Comparison of ENCODE assay signal across 9 cellular contexts in genomic region chr19:10113592-10113963, GRCh38. TPM values are rescaled to one million over a fixed set of nuclear protein-coding genes. Genes with fewer than 3 reads are reported as not detected.
DNase-seq lines count a peak whose midpoint lies in the region; ATAC-seq and TF ChIP-seq lines count a peak whose summit lies in the region.
"Had no signal": no experiment of that assay in that cellular context is flagged by ENCODE, and none has a peak within 500 bp of the region (broad histone marks: within the 10 kb centered on the region; RNA-seq: fewer than 3 reads in every experiment).

No MANE protein-coding gene starts in this region.

- ATAC-seq in Right ventricle myocardium superior (ENCODE audit: poor library complexity) = peak; percentile 3
- peak; percentile 4 for ATAC-seq in PC-3
- ATAC-seq in effector memory CD8-positive, alpha-beta T cell (replicated peaks) = no peak
- peak; percentile 0 for ATAC-seq in stimulated activated naive B cell treated with anti-CD40 and anti-IgM and Interleukin-4, amounts not matched to agents 10 μg/mL and 1 μg/mL and 100 μg/mL, for 72 hours (replicated peaks)

- peaks cover 51% of the 10 kb centered on the region in 2 donors for H3K4me1 Mint-ChIP-seq in effector memory CD8-positive, alpha-beta T cell (ENCODE audit: low read depth in 2 of 2)
- peaks cover 58 to 91% of the 10 kb centered on the region in 2 donors for H3K4me1 Mint-ChIP-seq in stimulated activated naive B cell treated with anti-CD40 and anti-IgM and Interleukin-4, amounts not matched to agents 10 μg/mL and 1 μg/mL and 100 μg/mL, for 72 hours

- peaks cover 93% of the 10 kb centered on the region for H3K36me3 Mint-ChIP-seq in effector memory CD8-positive, alpha-beta T cell (ENCODE audit: insufficient read depth)
- H3K36me3 Mint-ChIP-seq in stimulated activated naive B cell treated with anti-CD40 and anti-IgM and Interleukin-4, amounts not matched to agents 10 μg/mL and 1 μg/mL and 100 μg/mL, for 72 hours = peaks cover 80 to 84% of the 10 kb centered on the region in 2 donors

- no peaks in the 10 kb centered on the region for H3K9me3 Mint-ChIP-seq in effector memory CD8-positive, alpha-beta T cell
- H3K9me3 Mint-ChIP-seq in stimulated activated naive B cell treated with anti-CD40 and anti-IgM and Interleukin-4, amounts not matched to agents 10 μg/mL and 1 μg/mL and 100 μg/mL, for 72 hours = peaks cover 0 to 4% of the 10 kb centered on the region in 2 donors
- H3K9me3 Mint-ChIP-seq: CD14-positive monocyte had no signal

- no TSS peak for BruUV-seq in PC-3 (replicated peaks; lab: Mats Ljungman, UMichigan)

- peak overlapping the region; percentile 73 to 74 for H3K4me3 Mint-ChIP-seq in effector memory CD8-positive, alpha-beta T cell
- peak overlapping the region; percentile 74 to 96 for H3K4me3 Mint-ChIP-seq in stimulated activated naive B cell treated with anti-CD40 and anti-IgM and Interleukin-4, amounts not matched to agents 10 μg/mL and 1 μg/mL and 100 μg/mL, for 72 hours

- H3K79me2 ChIP-seq in PC-3 (ENCODE audit: low read length) = peaks cover 27% of the 10 kb centered on the region

- H2AFZ ChIP-seq in PC-3 (ENCODE audit: low read length) = no peak overlapping the region

- POLR2A ChIA-PET in PC-3 (lab: Charles Lee; ENCODE audit: unreplicated experiment) = no interaction called here

- H3K27me3 ChIP-seq in right atrium auricular region = no peaks in the 10 kb centered on the region
- no peaks in the 10 kb centered on the region for H3K27me3 ChIP-seq in PC-3 (ENCODE audit: low read length)

- peaks cover 16% of the 10 kb centered on the region for H3F3A ChIP-seq in PC-3 (ENCODE audit: low read length, unreplicated experiment)

- H4K20me1 ChIP-seq in PC-3 (ENCODE audit: low read length) = 0 out of 2 replicates have a peak, but pooled peaks cover 5% of the 10 kb centered on the region

- H3K27ac ChIP-seq in right atrium auricular region = no peak overlapping the region
- no peak overlapping the region for H3K27ac ChIP-seq in PC-3 (ENCODE audit: low read length)

- H3K27ac Mint-ChIP-seq in effector memory CD8-positive, alpha-beta T cell = peak overlapping the region; percentile 93 to 94
- peak overlapping the region; percentile 96 for H3K27ac Mint-ChIP-seq in stimulated activated naive B cell treated with anti-CD40 and anti-IgM and Interleukin-4, amounts not matched to agents 10 μg/mL and 1 μg/mL and 100 μg/mL, for 72 hours

- H3K9me3 ChIP-seq in right atrium auricular region = no peaks in the 10 kb centered on the region
- no peaks in the 10 kb centered on the region for H3K9me3 ChIP-seq in PC-3 (ENCODE audit: low read length)

- DNase-seq in Right ventricle myocardium superior (no peak), right atrium auricular region (ENCODE audit: low spot score) (no peak), PC-3 (peak; percentile 15), islet precursor cell (no peak), NCI-H1048 (lab: John Stamatoyannopoulos, UW) (no peak), NCI-H82 (lab: John Stamatoyannopoulos, UW) (no peak)
- DNase-seq in effector memory CD8-positive, alpha-beta T cell = no peak
- no peak for DNase-seq in stimulated activated naive B cell treated with anti-CD40 and anti-IgM and Interleukin-4, amounts not matched to agents 10 μg/mL and 1 μg/mL and 100 μg/mL, for 72 hours

- CTCF ChIA-PET in PC-3 (lab: Charles Lee) = interaction anchor here (1.0 kb wide), 1 partner anchor 136 kb away, joined by 6 read pairs; no protein-coding TSS in a partner anchor

- no peaks in the 10 kb centered on the region for H3K9me2 ChIP-seq in PC-3 (replicated peaks; ENCODE audit: low read length)

- H3K4me1 ChIP-seq in right atrium auricular region (peaks cover 0 to 14% of the 10 kb centered on the region in 2 donors), PC-3 (ENCODE audit: insufficient read depth, low read length) (no peaks in the 10 kb centered on the region)

- H3K27me3 Mint-ChIP-seq in effector memory CD8-positive, alpha-beta T cell = no peaks in the 10 kb centered on the region
- H3K27me3 Mint-ChIP-seq in stimulated activated naive B cell treated with anti-CD40 and anti-IgM and Interleukin-4, amounts not matched to agents 10 μg/mL and 1 μg/mL and 100 μg/mL, for 72 hours = peaks cover 0 to 4% of the 10 kb centered on the region in 2 donors

- no peak overlapping the region for H3K9ac ChIP-seq in PC-3 (ENCODE audit: low read length)

- TF ChIP-seq CTCF in right atrium auricular region (IDR thresholded peaks at IDR 0.05) = no peak
- no peak for TF ChIP-seq CTCF in PC-3 (conservative IDR thresholded peaks at IDR 0.05; ENCODE audit: low read depth, low read length)

- intact Hi-C loops in Right ventricle myocardium superior (cut with DNase I) = no loop called here
- intact Hi-C loops in PC-3 (cut with micrococcal nuclease) = no loop called here

- H3K4me2 ChIP-seq in PC-3 (ENCODE audit: low read length) = no peak overlapping the region

- H3K36me3 ChIP-seq in right atrium auricular region (peaks cover 72% of the 10 kb centered on the region), PC-3 (ENCODE audit: low read depth, low read length) (peaks cover 48% of the 10 kb centered on the region)

- no peak overlapping the region for H3K4me3 ChIP-seq in right atrium auricular region
- H3K4me3 ChIP-seq in PC-3 (ENCODE audit: low read length) = no peak overlapping the region

RNA-seq across cellular contexts. Expression of gene P2RY11, which starts 2.1 kb away (rescaled TPM):
- 4.9 TPM for total RNA-seq in Right ventricle myocardium superior
- 1 to 10 TPM in 1 of 2 donors, under 1 TPM in 1; 0.30 to 3.9 TPM for total RNA-seq in right atrium auricular region
- 11.1 and 17.3 TPM in 2 replicates for total RNA-seq in PC-3 (2014; rRNA removed)

RNA-seq across cellular contexts. Expression of gene EIF3G, which starts 6.1 kb away (rescaled TPM):
- total RNA-seq in Right ventricle myocardium superior (153 TPM), right atrium auricular region (100 to 1,000 TPM; 163 to 240 TPM), PC-3 (2014; rRNA removed) (575 and 635 TPM in 2 replicates)

RNA-seq across cellular contexts. Expression of gene PPAN, which starts 7.4 kb away (rescaled TPM):
- total RNA-seq in Right ventricle myocardium superior (20.0 TPM), right atrium auricular region (10 to 100 TPM; 12.7 to 23.2 TPM), PC-3 (2014; rRNA removed) (183 and 214 TPM in 2 replicates)

RNA-seq across cellular contexts. Expression of gene ANGPTL6, which starts 11.1 kb away (rescaled TPM):
- total RNA-seq in Right ventricle myocardium superior (not detected), right atrium auricular region (under 1 TPM in 1 of 2 donors, not detected in 1; 0.31 TPM), PC-3 (2014; rRNA removed) (0.81 and 1.2 TPM in 2 replicates)

RNA-seq across cellular contexts. Expression of gene SHFL, which starts 27.5 kb away (rescaled TPM):
- total RNA-seq in Right ventricle myocardium superior (8.5 TPM), right atrium auricular region (10 to 100 TPM; 11.6 to 16.8 TPM), PC-3 (2014; rRNA removed) (17.2 and 18.4 TPM in 2 replicates)
